13 cellular contexts compared by ENCODE assay signal in the genomic region with DNA sequence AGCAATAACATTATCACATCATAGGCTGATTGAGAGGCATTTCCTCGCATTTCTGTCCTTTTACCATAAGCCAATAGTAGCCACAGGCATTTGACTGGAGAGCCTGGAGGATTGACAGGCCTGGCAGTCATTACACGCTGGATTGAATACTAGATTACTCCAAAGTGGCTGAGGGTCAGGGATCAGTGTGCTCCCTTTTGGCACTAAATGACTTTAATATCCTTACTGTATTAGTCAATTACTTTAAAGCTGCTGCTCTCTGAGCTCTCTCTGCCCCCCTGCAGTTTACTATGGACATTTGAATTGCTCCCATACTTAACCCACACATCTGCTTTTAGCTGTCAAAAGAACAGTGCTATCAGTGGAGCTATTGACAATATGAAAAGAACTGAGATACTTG.
A peak's percentile ranks its signal among the peaks of the same experiment; 100 is the strongest.
DNase-seq lines count a peak whose midpoint lies in the region; ATAC-seq lines count a peak whose summit lies in the region.
"Had no signal": no experiment of that assay in that cellular context is flagged by ENCODE, and none has a peak within 500 bp of the region (broad histone marks: within the 10 kb centered on the region; RNA-seq: fewer than 3 reads in every experiment).

No MANE protein-coding gene starts in this region.

- no peak for ATAC-seq in GM19395 (IDR thresholded peaks at IDR 0.05; ENCODE audit: unreplicated experiment)
- ATAC-seq: HepG2 had no signal

- DNase-seq in COR-L47 (lab: John Stamatoyannopoulos, UW) = peak; percentile 55
- DNase-seq in NCI-H1092 treated with DMSO at 0.1 percent for 48 hours (lab: John Stamatoyannopoulos, UW) = peak; percentile 89
- peak; percentile 79 for DNase-seq in NCI-H345 treated with DMSO at 0.1 percent for 48 hours (lab: John Stamatoyannopoulos, UW; ENCODE audit: unreplicated experiment)
- DNase-seq in ecto neural progenitor cell (ENCODE audit: low spot score) = peak; percentile 50
- no peak for DNase-seq in cortex of kidney (lab: John Stamatoyannopoulos, UW)
- DNase-seq in stimulated activated CD4-positive, alpha-beta T cell treated with anti-CD3 and anti-CD28 coated beads, Interleukin-4, amount 100 ng/mL, for 1 hour = no peak
- DNase-seq: AML-193; CD4-positive, CD25-positive, alpha-beta regulatory T cell; KG1; NCI-H526; SW 1271 had no signal

Comparison
In these comparisons a context has a peak if more than half of its experiments do, and no peak if none do; other contexts are left out.
1. DNase-seq: peak in COR-L47 (single experiment), NCI-H1092 treated with DMSO at 0.1 percent for 48 hours (single experiment), NCI-H345 treated with DMSO at 0.1 percent for 48 hours (single experiment) and ecto neural progenitor cell (single experiment); none in cortex of kidney (single experiment) and stimulated activated CD4-positive, alpha-beta T cell treated with anti-CD3 and anti-CD28 coated beads, Interleukin-4, amount 100 ng/mL, for 1 hour (single experiment).